In the genomic region with DNA sequence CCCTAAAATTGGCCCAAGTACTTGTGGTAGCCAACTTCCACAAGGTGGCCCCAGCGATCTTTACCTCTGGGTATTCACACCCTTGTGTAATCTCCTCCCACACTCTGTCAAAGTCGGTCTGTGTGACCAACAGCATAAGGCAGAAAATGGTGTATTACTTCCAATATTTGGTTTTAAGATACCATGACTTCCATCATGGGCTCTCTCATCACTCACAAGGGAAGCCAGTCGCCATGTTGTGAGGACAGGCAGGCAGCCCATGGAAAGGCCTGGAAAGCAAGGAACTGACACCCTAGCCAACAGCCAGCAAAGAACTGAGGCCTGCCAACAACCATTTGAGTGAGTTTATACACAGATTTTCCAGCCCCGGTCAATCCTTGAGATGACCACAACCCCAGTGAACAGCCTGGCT, we compare ENCODE assay signal across 8 cellular contexts.
A peak's percentile ranks its signal among the peaks of the same experiment; 100 is the strongest.
DNase-seq lines count a peak whose midpoint lies in the region; ATAC-seq and TF ChIP-seq lines count a peak whose summit lies in the region.

No MANE protein-coding gene starts in this region.

- peak overlapping the region; percentile 7 for H2AFZ ChIP-seq in neural progenitor cell (replicated peaks)

- H3K36me3 Mint-ChIP-seq in activated T-cell treated with anti-CD3 and anti-CD28 coated beads, Interleukin-2, amount 50 U/mL, for 24 hours (ENCODE audit: low read depth), result no peaks in the 10 kb centered on the region
- no peaks in the 10 kb centered on the region for H3K36me3 Mint-ChIP-seq in neural progenitor cell

- no peaks in the 10 kb centered on the region for H3K9me2 ChIP-seq in DOHH2 (replicated peaks; ENCODE audit: control insufficient read depth, low read length)

- H3K27me3 ChIP-seq in DOHH2 (ENCODE audit: control insufficient read depth, low read length), result peaks cover 2% of the 10 kb centered on the region; the same call in 1 of the 2 replicates
- no peaks in the 10 kb centered on the region for H3K27me3 ChIP-seq in neural progenitor cell
- H3K27me3 ChIP-seq in thyroid gland, result no peaks in the 10 kb centered on the region

- H3K4me1 ChIP-seq in DOHH2 (ENCODE audit: control insufficient read depth, low read length) (peaks cover 11% of the 10 kb centered on the region), neural progenitor cell (no peaks in the 10 kb centered on the region), thyroid gland (peaks cover 3 to 5% of the 10 kb centered on the region in 2 donors)

- H3K9me3 ChIP-seq in DOHH2 (ENCODE audit: control insufficient read depth, insufficient read depth, low read length), result no peaks in the 10 kb centered on the region
- no peaks in the 10 kb centered on the region for H3K9me3 ChIP-seq in neural progenitor cell (ENCODE audit: low read depth)
- no peaks in the 10 kb centered on the region for H3K9me3 ChIP-seq in thyroid gland

- peaks cover 6% of the 10 kb centered on the region for H3K4me1 Mint-ChIP-seq in activated T-cell treated with anti-CD3 and anti-CD28 coated beads, Interleukin-2, amount 50 U/mL, for 24 hours (ENCODE audit: low read depth)
- peaks cover 57% of the 10 kb centered on the region for H3K4me1 Mint-ChIP-seq in neural progenitor cell

- H3K79me2 ChIP-seq in DOHH2 (ENCODE audit: control insufficient read depth, low read length) (no peaks in the 10 kb centered on the region), neural progenitor cell (ENCODE audit: low read depth) (no peaks in the 10 kb centered on the region)

- WGBS in thyroid gland, 2 donors, result 13 to 23% methylated on average over 4 of the region's 4 CpGs

- ATAC-seq in GM21576 (IDR thresholded peaks at IDR 0.05; ENCODE audit: unreplicated experiment), result peak; percentile 96

- H3F3A ChIP-seq in DOHH2 (ENCODE audit: control insufficient read depth, insufficient read depth) (no peaks in the 10 kb centered on the region), neural progenitor cell (ENCODE audit: low read depth) (no peaks in the 10 kb centered on the region)

- TF ChIP-seq POLR2A in thyroid gland (IDR thresholded peaks at IDR 0.05), result no peak

- H4K20me1 ChIP-seq in DOHH2 (ENCODE audit: control insufficient read depth, insufficient read depth, low read depth, low read length) (no peaks in the 10 kb centered on the region), neural progenitor cell (ENCODE audit: low read depth) (no peaks in the 10 kb centered on the region)

- H3K36me3 ChIP-seq in DOHH2 (ENCODE audit: control insufficient read depth, low read length) (no peaks in the 10 kb centered on the region), neural progenitor cell (no peaks in the 10 kb centered on the region), thyroid gland (no peaks in the 10 kb centered on the region)

- no peak overlapping the region for H3K9ac ChIP-seq in neural progenitor cell

- peak; percentile 93 for TF ChIP-seq CTCF in DOHH2 (IDR thresholded peaks at IDR 0.05; ENCODE audit: low read depth, low read length, poor library complexity, severe bottlenecking)
- TF ChIP-seq CTCF in neural progenitor cell (IDR thresholded peaks at IDR 0.05), result peak; percentile 77
- TF ChIP-seq CTCF in thyroid gland (IDR thresholded peaks at IDR 0.05), result peak; percentile 25 to 84 (median 74)

- intact Hi-C loops in thyroid gland (cut with DNase I), result loop anchor here (10.0 kb wide), 1 partner anchor 562 kb away; no protein-coding TSS in a partner anchor

- H3K4me3 Mint-ChIP-seq in activated T-cell treated with anti-CD3 and anti-CD28 coated beads, Interleukin-2, amount 50 U/mL, for 24 hours, result no peak overlapping the region
- peak overlapping the region; percentile 15 for H3K4me3 Mint-ChIP-seq in neural progenitor cell

- H3K27ac ChIP-seq in DOHH2 (ENCODE audit: low read depth, low read length), result no peak overlapping the region
- no peak overlapping the region for H3K27ac ChIP-seq in neural progenitor cell
- peak overlapping the region in 2 of 3 donors; percentile 50 to 55 for H3K27ac ChIP-seq in thyroid gland

- H3K4me2 ChIP-seq in DOHH2 (ENCODE audit: low read length) (peak overlapping the region; percentile 39), neural progenitor cell (no peak overlapping the region)

- no peaks in the 10 kb centered on the region for H3K27me3 Mint-ChIP-seq in activated T-cell treated with anti-CD3 and anti-CD28 coated beads, Interleukin-2, amount 50 U/mL, for 24 hours
- peaks cover 2% of the 10 kb centered on the region for H3K27me3 Mint-ChIP-seq in neural progenitor cell (ENCODE audit: insufficient read depth, low read depth)

- DNase-seq in HuH-7.5 (ENCODE audit: low spot score), result peak; percentile 50
- peak; percentile 82 for DNase-seq in OCI-M1 (lab: John Stamatoyannopoulos, UW)
- DNase-seq in activated T-cell treated with anti-CD3 and anti-CD28 coated beads, Interleukin-2, amount 50 U/mL, for 24 hours, result peak; percentile 76
- peak; percentile 88 for DNase-seq in fibroblast of gingiva (ENCODE audit: low read depth)
- DNase-seq in neural progenitor cell (ENCODE audit: low spot score), result peak; percentile 86
- DNase-seq in thyroid gland, result peak; percentile 77 to 78

- H3K9me3 Mint-ChIP-seq in activated T-cell treated with anti-CD3 and anti-CD28 coated beads, Interleukin-2, amount 50 U/mL, for 24 hours, result no peaks in the 10 kb centered on the region
- H3K9me3 Mint-ChIP-seq in neural progenitor cell, result no peaks in the 10 kb centered on the region

- H3K27ac Mint-ChIP-seq in activated T-cell treated with anti-CD3 and anti-CD28 coated beads, Interleukin-2, amount 50 U/mL, for 24 hours, result peak overlapping the region; percentile 73
- peak overlapping the region; percentile 74 for H3K27ac Mint-ChIP-seq in neural progenitor cell

- no peak overlapping the region for H3K4me3 ChIP-seq in DOHH2 (ENCODE audit: low read length)
- H3K4me3 ChIP-seq in neural progenitor cell, result no peak overlapping the region
- H3K4me3 ChIP-seq in thyroid gland (replicated peaks in 1 of 3), result no peak overlapping the region

Comparison
In these comparisons a context has a peak if more than half of its experiments do, and no peak if none do; other contexts are left out.
1. H3K27ac ChIP-seq: peak in thyroid gland (2 of 3); none in DOHH2 (single experiment) and neural progenitor cell (single experiment).
2. Peak in every context shown above with its lines, with median percentiles within 50 percentile points of each other: CTCF ChIP-seq and DNase-seq.